In genomic region chr15:45611305-45611704, GRCh38 we compare ENCODE assay signal across 9 cellular contexts. TPM values are rescaled to one million over a fixed set of nuclear protein-coding genes. Genes with fewer than 3 reads are reported as not detected.
DNase-seq lines count a peak whose midpoint lies in the region; ATAC-seq, FAIRE-seq and TF ChIP-seq lines count a peak whose summit lies in the region.
"Had no signal": no experiment of that assay in that cellular context is flagged by ENCODE, and none has a peak within 500 bp of the region (broad histone marks: within the 10 kb centered on the region; RNA-seq: fewer than 3 reads in every experiment).

No MANE protein-coding gene starts in this region.

- peaks cover 0 to 33% of the 10 kb centered on the region in 2 donors for H3K36me3 ChIP-seq in left lung

- H3K27ac ChIP-seq in VCaP (no peak overlapping the region), left lung (no peak overlapping the region)

- no peaks in the 10 kb centered on the region for H3K4me1 ChIP-seq in left lung

- DNase-seq in AML-193 (lab: John Stamatoyannopoulos, UW): peak; percentile 21 to 39
- DNase-seq in H54 (ENCODE audit: insufficient read length, low spot score): no peak
- DNase-seq in left lung: no peak
- DNase-seq in AG08396 (ENCODE audit: low spot score): no peak
- no peak for DNase-seq in amygdala (lab: John Stamatoyannopoulos, UW)
- DNase-seq: cerebellar nuclear complex had no signal

- TF ChIP-seq POLR2A in H54 (IDR thresholded peaks at IDR 0.05; ENCODE audit: low read depth, low read length): no peak

- FAIRE-seq in H54 (lab: Jason Lieb, UNC): peak; percentile 82

- no peak for ATAC-seq in left lung
- no peak for ATAC-seq in GM21381 (IDR thresholded peaks at IDR 0.05; ENCODE audit: unreplicated experiment)
- ATAC-seq in HG02938 (IDR thresholded peaks at IDR 0.05; ENCODE audit: unreplicated experiment): no peak

- intact Hi-C loops in left lung (cut with DNase I): loop anchor here in 1 of 2 donors (5.0 kb wide), 1 partner anchor 154 kb away; no protein-coding TSS in a partner anchor

- no peaks in the 10 kb centered on the region for H3K9me3 ChIP-seq in left lung

- H3K4me3 ChIP-seq in left lung: no peak overlapping the region

- no peaks in the 10 kb centered on the region for H3K27me3 ChIP-seq in left lung

- peak; percentile 63 for TF ChIP-seq CTCF in VCaP (conservative IDR thresholded peaks at IDR 0.05)
- TF ChIP-seq CTCF in left lung (IDR thresholded peaks at IDR 0.05): peak; percentile 18 to 27

RNA-seq across cellular contexts. Expression of gene SQOR, which starts 23.5 kb away (rescaled TPM):
- 100 to 1,000 TPM in 1 of 2 donors, 10 to 100 TPM in 1; 79.2 to 116 TPM for total RNA-seq in left lung

RNA-seq across cellular contexts. Expression of gene BLOC1S6, which starts 24.1 kb away (rescaled TPM):
- 10 to 100 TPM; 37.0 to 45.4 TPM for total RNA-seq in left lung

Comparison
In these comparisons a context has a peak if more than half of its experiments do, and no peak if none do; other contexts are left out.
1. DNase-seq: peak in AML-193 (2 of 2); none in H54 (single experiment), left lung (0 of 2), AG08396 (single experiment) and amygdala (0 of 56).